ENCODE assay signal across 25 cellular contexts in genomic region chr18:2154278-2154677, GRCh38.
DNase-seq lines count a peak whose midpoint lies in the region; ATAC-seq, FAIRE-seq and TF ChIP-seq lines count a peak whose summit lies in the region.
"Had no signal": no experiment of that assay in that cellular context is flagged by ENCODE, and none has a peak within 500 bp of the region (broad histone marks: within the 10 kb centered on the region; RNA-seq: fewer than 3 reads in every experiment).

No MANE protein-coding gene starts in this region.

- POLR2A ChIA-PET in A549 (lab: Yijun Ruan, JAX): no interaction called here

- H3K9me3 ChIP-seq in A549 (no peaks in the 10 kb centered on the region), neutrophil (no peaks in the 10 kb centered on the region), breast epithelium (no peaks in the 10 kb centered on the region)

- TF ChIP-seq EP300 in A549 (IDR thresholded peaks at IDR 0.05): no peak

- H3K4me1 ChIP-seq in A549 (no peaks in the 10 kb centered on the region), neutrophil (ENCODE audit: control insufficient read depth in 1 of 2, insufficient read depth in 1 of 2, low read depth in 1 of 2, low read length in 1 of 2) (peaks cover 25 to 44% of the 10 kb centered on the region in 2 experiments), breast epithelium (no peaks in the 10 kb centered on the region)

- no peak for DNase-seq in A549 (ENCODE audit: low read depth in 1 of 2, low spot score in 1 of 2)
- no peak for DNase-seq in D721Med (ENCODE audit: insufficient read length, low spot score)
- peak; percentile 20 for DNase-seq in OCI-M1 (lab: John Stamatoyannopoulos, UW)
- DNase-seq in breast epithelium (ENCODE audit: low spot score in 2 of 2): no peak
- no peak for DNase-seq in cerebellum (ENCODE audit: low spot score)
- DNase-seq in NCI-H748 (lab: John Stamatoyannopoulos, UW; ENCODE audit: unreplicated experiment): no peak
- DNase-seq: 8988T; AML-193; CD4-positive, alpha-beta memory T cell; CD4-positive, CD25-positive, alpha-beta regulatory T cell; CD8-positive, alpha-beta memory T cell; COR-L47; DMS53; DMS79; DND-41; EL; GDM1 had no signal

- H3K27ac ChIP-seq in A549 (no peak overlapping the region), neutrophil (peak overlapping the region; percentile 41), breast epithelium (no peak overlapping the region)
- H3K27ac ChIP-seq: BLaER1 treated with 17β-estradiol and CSF1 and Interleukin-3, amounts not matched to agents 10 nM and 100 nM; C4-2B had no signal

- TF ChIP-seq RAD21 in A549 (conservative IDR thresholded peaks at IDR 0.05 in 1 of 2, IDR thresholded peaks at IDR 0.05 in 1 of 2): no peak

- no peak for FAIRE-seq in A549 (lab: Jason Lieb, UNC)
- FAIRE-seq in D721Med (lab: Jason Lieb, UNC): peak; percentile 29
- FAIRE-seq: A204.1, GM12878, GM12892, GM18507 had no signal

- no peak overlapping the region for H3K4me3 ChIP-seq in A549
- H3K4me3 ChIP-seq in neutrophil (ENCODE audit: low read depth in 1 of 2, low read length in 1 of 2): no peak overlapping the region
- H3K4me3 ChIP-seq in breast epithelium: no peak overlapping the region
- H3K4me3 ChIP-seq: BLaER1 treated with 17β-estradiol and CSF1 and Interleukin-3, amounts not matched to agents 10 nM and 100 nM; GM12878 had no signal

- H3K27me3 ChIP-seq in neutrophil: no peaks in the 10 kb centered on the region
- no peaks in the 10 kb centered on the region for H3K27me3 ChIP-seq in breast epithelium
- H3K27me3 ChIP-seq: BLaER1 treated with 17β-estradiol and CSF1 and Interleukin-3, amounts not matched to agents 10 nM and 100 nM had no signal

- intact Hi-C loops in breast epithelium (cut with DNase I; ENCODE audit: low total_unique reads): no loop called here

- ATAC-seq in A549 (no peak), GM21786 (IDR thresholded peaks at IDR 0.05; ENCODE audit: unreplicated experiment) (no peak)
- ATAC-seq: GM12878 had no signal

- 0% methylated on average over 1 of the region's 1 CpG for WGBS in A549 (ENCODE audit: missing lambda C conversion rate)

- H3K4me2 ChIP-seq in A549: no peak overlapping the region
- H3K4me2 ChIP-seq: BLaER1 treated with 17β-estradiol and CSF1 and Interleukin-3, amounts not matched to agents 10 nM and 100 nM had no signal

- no peak for TF ChIP-seq POLR2A in A549 (IDR thresholded peaks at IDR 0.05; ENCODE audit: low read length)
- no peak for TF ChIP-seq POLR2A in breast epithelium (IDR thresholded peaks at IDR 0.05)

- H3K36me3 ChIP-seq in neutrophil (no peaks in the 10 kb centered on the region), breast epithelium (no peaks in the 10 kb centered on the region)
- H3K36me3 ChIP-seq: BLaER1 treated with 17β-estradiol and CSF1 and Interleukin-3, amounts not matched to agents 10 nM and 100 nM had no signal

- TF ChIP-seq CTCF in A549 (IDR thresholded peaks at IDR 0.05): no peak
- no peak for TF ChIP-seq CTCF in D721Med (IDR thresholded peaks at IDR 0.05; ENCODE audit: insufficient read depth, missing control alignments)
- TF ChIP-seq CTCF in neutrophil (IDR thresholded peaks at IDR 0.05): no peak
- no peak for TF ChIP-seq CTCF in breast epithelium (IDR thresholded peaks at IDR 0.05)

- CTCF ChIA-PET in A549 (lab: Yijun Ruan, JAX): interaction anchor here (1.0 kb wide), 1 partner anchor 70 kb away, joined by 3 read pairs; no protein-coding TSS in a partner anchor

TF ChIP-seq in A549, 52 proteins besides CTCF, POLR2A, EP300 and RAD21:
- TF ChIP-seq ELK1 (IDR thresholded peaks at IDR 0.05; ENCODE audit: low read depth, low read length) (no peak), RNF2 (IDR thresholded peaks at IDR 0.05; ENCODE audit: borderline replicate concordance, low read depth) (no peak), MAFK (IDR thresholded peaks at IDR 0.05; ENCODE audit: partially characterized antibody) (peak; percentile 73), BHLHE40 (IDR thresholded peaks at IDR 0.05; ENCODE audit: low read depth, low read length) (no peak), POLR2AphosphoS2 (conservative IDR thresholded peaks at IDR 0.05; ENCODE audit: low read length) (no peak)
TF ChIP-seq in A549: peak in this region for 1.
